ENCODE assay signal across 20 cellular contexts in the genomic region with DNA sequence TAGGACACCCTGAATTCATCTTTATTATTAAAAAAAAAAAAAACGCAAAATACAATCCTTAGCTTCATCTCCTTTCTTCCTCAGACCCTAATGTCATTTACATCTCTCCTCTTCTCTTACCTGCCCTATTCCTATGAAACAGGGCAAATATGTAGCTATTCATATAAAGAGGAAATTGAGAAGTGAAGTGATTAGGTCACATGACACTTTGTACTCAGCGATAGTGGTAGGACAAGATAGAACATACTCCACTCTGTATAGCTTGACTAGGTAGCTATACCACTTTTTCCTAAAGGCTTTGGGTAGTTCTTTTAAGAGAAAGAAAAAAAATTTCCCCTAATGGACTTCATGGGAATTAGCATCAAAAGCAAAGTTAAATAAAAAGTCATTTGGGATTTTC.
"Had no signal": no experiment of that assay in that cellular context is flagged by ENCODE, and none has a peak within 500 bp of the region (broad histone marks: within the 10 kb centered on the region; RNA-seq: fewer than 3 reads in every experiment).

No MANE protein-coding gene starts in this region.

- H3K9ac ChIP-seq: neural progenitor cell had no signal

- H3K9me3 ChIP-seq: heart left ventricle, pancreas, right lobe of liver, stomach, thoracic aorta, transverse colon had no signal

- H3K9me3 Mint-ChIP-seq: dendritic cell treated with granulocyte-macrophage colony-stimulating factor and Interleukin-4, amounts not matched to agents 40 ng/mL and 50 ng/mL, for 4 days; naive thymus-derived CD8-positive, alpha-beta T cell had no signal

- H3K4me1 ChIP-seq: pancreas, right lobe of liver, stomach had no signal

- H3K4me3 Mint-ChIP-seq: dendritic cell treated with granulocyte-macrophage colony-stimulating factor and Interleukin-4, amounts not matched to agents 40 ng/mL and 50 ng/mL, for 4 days; naive thymus-derived CD8-positive, alpha-beta T cell; neural progenitor cell had no signal

- ATAC-seq: left colon; naive thymus-derived CD8-positive, alpha-beta T cell; pancreas; right lobe of liver had no signal

- H3K27ac ChIP-seq: foreskin keratinocyte, neural progenitor cell, pancreas, right lobe of liver, stomach, thoracic aorta had no signal

- H3K36me3 ChIP-seq: heart left ventricle, neural progenitor cell, pancreas, right lobe of liver, stomach, thoracic aorta, transverse colon had no signal

- H3K4me3 ChIP-seq: heart left ventricle, neural progenitor cell, pancreas, right lobe of liver, stomach, thoracic aorta, transverse colon had no signal

- H3K27me3 ChIP-seq: foreskin keratinocyte, right lobe of liver, transverse colon had no signal

- H3K27ac Mint-ChIP-seq: dendritic cell treated with granulocyte-macrophage colony-stimulating factor and Interleukin-4, amounts not matched to agents 40 ng/mL and 50 ng/mL, for 4 days; neural progenitor cell; progenitor cell of endocrine pancreas had no signal

- DNase-seq: heart left ventricle; hippocampal formation; left colon; left ventricle myocardium superior; mammary epithelial cell; naive thymus-derived CD8-positive, alpha-beta T cell; nucleus accumbens; pancreas; retina; right lobe of liver; stimulated activated CD4-positive, alpha-beta T cell treated with anti-CD3 and anti-CD28 coated beads, Interleukin-12 subunit alpha, Interleukin-12 subunit beta, amount 100 ng/mL, for 4 hours; stimulated activated naive CD4-positive, alpha-beta T cell; stomach; substantia nigra; transverse colon had no signal

- H2AFZ ChIP-seq: neural progenitor cell had no signal

- H3K36me3 Mint-ChIP-seq: naive thymus-derived CD8-positive, alpha-beta T cell; neural progenitor cell had no signal
